In the genomic region with DNA sequence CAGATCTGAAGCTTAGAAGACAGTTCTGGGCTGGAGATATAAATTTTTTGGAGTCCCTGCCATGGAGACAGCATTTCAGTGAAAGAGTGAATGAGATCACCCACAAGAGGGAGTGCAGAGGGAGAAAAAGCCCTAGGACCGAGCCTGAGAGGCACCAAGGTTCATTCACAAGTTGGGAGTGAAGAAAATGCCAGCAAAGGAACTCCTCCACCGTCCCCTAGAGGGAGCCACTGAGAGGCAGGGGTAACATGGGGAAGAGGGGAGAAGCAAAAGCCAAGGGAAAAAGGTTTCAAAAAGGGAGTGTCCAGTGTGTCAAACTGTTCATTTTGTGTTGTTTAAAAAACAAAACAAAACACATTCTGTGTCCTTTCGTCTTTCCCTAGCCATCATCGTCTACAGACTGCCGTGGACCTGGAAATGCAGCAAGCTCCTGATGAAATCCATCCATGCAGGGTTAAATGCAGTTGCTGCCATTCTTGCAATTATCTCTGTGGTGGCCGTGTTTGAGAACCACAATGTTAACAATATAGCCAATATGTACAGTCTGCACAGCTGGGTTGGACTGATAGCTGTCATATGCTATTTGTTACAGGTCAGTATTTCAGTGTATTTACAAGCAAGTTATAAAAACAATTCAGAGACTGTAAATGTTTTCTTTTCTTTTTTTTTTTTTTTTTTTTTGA, we compare ENCODE assay signal across 8 cellular contexts. TPM values are rescaled to one million over a fixed set of nuclear protein-coding genes. Genes with fewer than 3 reads are reported as not detected.
DNase-seq lines count a peak whose midpoint lies in the region; ATAC-seq, FAIRE-seq and TF ChIP-seq lines count a peak whose summit lies in the region.

No MANE protein-coding gene starts in this region.

- no peak overlapping the region for H3K14ac ChIP-seq in mesenchymal stem cell (ENCODE audit: low read length in 2 of 2)

- no peak overlapping the region for H3K4ac ChIP-seq in mesenchymal stem cell (ENCODE audit: low read depth in 1 of 2, low read length in 2 of 2)

- TF ChIP-seq CTCF in cardiac muscle cell (IDR thresholded peaks at IDR 0.05; ENCODE audit: low read depth, low read length), result peak; percentile 42
- peak in 1 of 4 donors; percentile 7 for TF ChIP-seq CTCF in pancreas (IDR thresholded peaks at IDR 0.05)

- no peak overlapping the region for H3K9ac ChIP-seq in mesenchymal stem cell (ENCODE audit: low read length)

- H3K4me1 Mint-ChIP-seq in immature natural killer cell, result peaks cover 0 to 22% of the 10 kb centered on the region in 2 donors

- H3K36me3 ChIP-seq in cardiac muscle cell (no peaks in the 10 kb centered on the region), mesenchymal stem cell (ENCODE audit: control insufficient read depth in 1 of 2, insufficient read depth in 2 of 2, low read depth in 1 of 2, low read length in 2 of 2) (peaks cover 7 to 61% of the 10 kb centered on the region in 2 experiments), pancreas (no peaks in the 10 kb centered on the region)

- peaks cover 0 to 2% (median 0%) of the 10 kb centered on the region in 3 donors for H3K27me3 Mint-ChIP-seq in immature natural killer cell (ENCODE audit: low read depth in 3 of 3)

- no peaks in the 10 kb centered on the region for H3K9me3 ChIP-seq in cardiac muscle cell (ENCODE audit: low read depth)
- no peaks in the 10 kb centered on the region for H3K9me3 ChIP-seq in mesenchymal stem cell (ENCODE audit: control insufficient read depth, low read length)
- H3K9me3 ChIP-seq in pancreas, result no peaks in the 10 kb centered on the region

- 71% methylated on average over 6 of the region's 6 CpGs for WGBS in mesenchymal stem cell
- WGBS in pancreas, 2 donors, result 67 to 68% methylated on average over 6 of the region's 6 CpGs

- no peaks in the 10 kb centered on the region for H3K4me1 ChIP-seq in cardiac muscle cell (ENCODE audit: low read depth)
- peaks cover 1% of the 10 kb centered on the region for H3K4me1 ChIP-seq in mesenchymal stem cell (ENCODE audit: control insufficient read depth, insufficient read depth, low read depth, low read length)
- no peaks in the 10 kb centered on the region for H3K4me1 ChIP-seq in pancreas

- H3K79me1 ChIP-seq in mesenchymal stem cell (replicated peaks; ENCODE audit: low read length, poor library complexity, severe bottlenecking), result peaks cover 19% of the 10 kb centered on the region

- H3K36me3 Mint-ChIP-seq in immature natural killer cell, result peaks cover 5 to 10% (median 8%) of the 10 kb centered on the region in 3 donors

- H3K4me2 ChIP-seq in mesenchymal stem cell (ENCODE audit: low read length, poor library complexity, severe bottlenecking), result no peak overlapping the region

- H3K23ac ChIP-seq in mesenchymal stem cell (ENCODE audit: low read length in 2 of 2), result no peak overlapping the region

- H2BK5ac ChIP-seq in mesenchymal stem cell (ENCODE audit: low read depth, low read length, poor library complexity, severe bottlenecking), result no peak overlapping the region

- H3K27ac Mint-ChIP-seq in immature natural killer cell, result no peak overlapping the region

- no peaks in the 10 kb centered on the region for H3K9me3 Mint-ChIP-seq in immature natural killer cell

- no peak overlapping the region for H3K4me3 Mint-ChIP-seq in immature natural killer cell

- no peak overlapping the region for H2BK15ac ChIP-seq in mesenchymal stem cell (ENCODE audit: low read depth, poor library complexity, severe bottlenecking)

- no peak overlapping the region for H3K27ac ChIP-seq in cardiac muscle cell
- no peak overlapping the region for H3K27ac ChIP-seq in mesenchymal stem cell (ENCODE audit: low read length, poor library complexity, severe bottlenecking)
- no peak overlapping the region for H3K27ac ChIP-seq in pancreas

- ATAC-seq in Right ventricle myocardium superior (ENCODE audit: poor library complexity) (no peak), pancreas (no peak)

- no peak for FAIRE-seq in pancreas (lab: Jason Lieb, UNC)

- intact Hi-C loops in Right ventricle myocardium superior (cut with DNase I), result no loop called here
- intact Hi-C loops in pancreas (cut with DNase I), result no loop called here

- H3K4me3 ChIP-seq in cardiac muscle cell, result no peak overlapping the region
- H3K4me3 ChIP-seq in mesenchymal stem cell (ENCODE audit: insufficient read depth in 1 of 2, low read depth in 1 of 2, low read length in 2 of 2), result no peak overlapping the region
- no peak overlapping the region for H3K4me3 ChIP-seq in pancreas

- no peak overlapping the region for H2AFZ ChIP-seq in mesenchymal stem cell (ENCODE audit: low read depth, low read length)

- no peak overlapping the region for H3K18ac ChIP-seq in mesenchymal stem cell (ENCODE audit: low read depth in 1 of 2, low read length in 2 of 2)

- no peak overlapping the region for H4K91ac ChIP-seq in mesenchymal stem cell (ENCODE audit: low read length)

- H2BK120ac ChIP-seq in mesenchymal stem cell (ENCODE audit: low read depth, low read length), result no peak overlapping the region

- no peak overlapping the region for H4K8ac ChIP-seq in mesenchymal stem cell (ENCODE audit: low read length)

- H3K27me3 ChIP-seq in cardiac muscle cell (no peaks in the 10 kb centered on the region), mesenchymal stem cell (ENCODE audit: control insufficient read depth in 1 of 2, insufficient read depth in 1 of 2, low read length in 2 of 2) (no peaks in the 10 kb centered on the region), pancreas (no peaks in the 10 kb centered on the region)

- H2BK12ac ChIP-seq in mesenchymal stem cell (ENCODE audit: low read length in 2 of 2), result no peak overlapping the region

- DNase-seq in cardiac muscle cell (ENCODE audit: low read depth in 1 of 2, low spot score in 1 of 2) (no peak), Right ventricle myocardium superior (no peak), NCI-H146 treated with DMSO at 0.1 percent for 48 hours (lab: John Stamatoyannopoulos, UW; ENCODE audit: unreplicated experiment) (peak; percentile 81), cerebellar cortex (ENCODE audit: low spot score) (peak; percentile 17), mesenchymal stem cell (no peak), immature natural killer cell (no peak), pancreas (no peak)
- peak; percentile 37 for DNase-seq in stimulated activated CD8-positive, alpha-beta memory T cell treated with anti-CD3 and anti-CD28 coated beads, Interleukin-4, amount 100 ng/mL, for 48 hours

- no peak overlapping the region for H2AK5ac ChIP-seq in mesenchymal stem cell (ENCODE audit: low read length, severe bottlenecking)

RNA-seq across cellular contexts. Expression of gene CYBRD1, which starts 19.1 kb away (rescaled TPM):
- total RNA-seq in cardiac muscle cell (0.86 and 0.95 TPM in 2 replicates), Right ventricle myocardium superior (58.3 TPM), pancreas (10 to 100 TPM in 3 of 6 donors, 1 to 10 TPM in 3; 4.4 to 29.3 (median 13.0) TPM)
- polyA plus RNA-seq in cardiac muscle cell (1.7 and 2.3 TPM in 2 replicates), immature natural killer cell (10 to 100 TPM; 17.4 to 32.1 (median 22.3) TPM), pancreas (1 to 10 TPM; 7.2 to 8.2 TPM)
- 70.7 TPM for polyA plus RNA-seq in mesenchymal stem cell (2013, experiment 1 of 2)
- polyA plus RNA-seq in mesenchymal stem cell (2013, experiment 2 of 2), result 74.4 TPM

Comparison
In these comparisons a context has a peak if more than half of its experiments do, and no peak if none do; other contexts are left out.
1. DNase-seq: peak in NCI-H146 treated with DMSO at 0.1 percent for 48 hours (single experiment), cerebellar cortex (single experiment) and stimulated activated CD8-positive, alpha-beta memory T cell treated with anti-CD3 and anti-CD28 coated beads, Interleukin-4, amount 100 ng/mL, for 48 hours (single experiment); none in cardiac muscle cell (0 of 2), Right ventricle myocardium superior (single experiment), mesenchymal stem cell (single experiment), immature natural killer cell (0 of 3) and pancreas (0 of 6).